In the genomic region with DNA sequence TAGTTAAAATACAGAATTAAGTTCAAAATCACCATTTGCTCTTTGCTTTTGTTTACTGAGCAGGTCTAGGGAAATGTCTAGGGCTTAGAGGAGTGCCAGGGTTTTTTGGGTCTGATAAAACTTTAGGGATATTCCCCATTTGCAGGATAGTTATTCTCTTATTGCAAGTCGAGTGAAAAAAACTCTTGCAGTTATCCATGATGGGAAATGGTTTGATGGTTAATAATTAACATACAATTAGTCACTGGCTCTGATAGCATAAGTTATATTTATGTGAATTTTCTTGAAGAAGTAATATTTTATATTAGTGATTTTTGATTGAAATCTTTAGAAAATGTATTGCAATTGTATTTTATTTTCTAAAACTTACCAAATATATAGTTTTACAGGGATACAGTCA, we compare ENCODE assay signal across 17 cellular contexts. TPM values are rescaled to one million over a fixed set of nuclear protein-coding genes. Genes with fewer than 3 reads are reported as not detected.
DNase-seq lines count a peak whose midpoint lies in the region; ATAC-seq, FAIRE-seq and TF ChIP-seq lines count a peak whose summit lies in the region.
"Had no signal": no experiment of that assay in that cellular context is flagged by ENCODE, and none has a peak within 500 bp of the region (broad histone marks: within the 10 kb centered on the region; RNA-seq: fewer than 3 reads in every experiment).

No MANE protein-coding gene starts in this region.

- WGBS in aorta, 2 donors, result 75 to 83% methylated on average over 1 of the region's 1 CpG

- H3K36me3 ChIP-seq in aorta (ENCODE audit: control insufficient read depth in 1 of 2, insufficient read depth in 2 of 2, low read length in 1 of 2), result no peaks in the 10 kb centered on the region

- CTCF ChIA-PET in Calu3 (lab: Charles Lee), result no interaction called here

- H3K9me3 Mint-ChIP-seq in Calu3 (ENCODE audit: low read depth, unreplicated experiment), result no peaks in the 10 kb centered on the region
- H3K9me3 Mint-ChIP-seq: CD4-positive, alpha-beta memory T cell; H9 had no signal

- no peaks in the 10 kb centered on the region for H3K9me3 ChIP-seq in aorta (ENCODE audit: control insufficient read depth, low read length)

- intact Hi-C loops in aorta (cut with DNase I), result no loop called here
- intact Hi-C loops in Calu3 (cut with micrococcal nuclease; ENCODE audit: unreplicated experiment), result loop anchor here (2.0 to 5.0 kb wide), 2 partner anchors 13 to 38 kb away; no protein-coding TSS in a partner anchor

- peaks cover 0 to 2% of the 10 kb centered on the region in 2 donors for H3K4me1 ChIP-seq in aorta (ENCODE audit: control insufficient read depth in 1 of 2, insufficient read depth in 2 of 2, low read length in 2 of 2)

- peak; percentile 84 for FAIRE-seq in RCC 7860 (lab: Jason Lieb, UNC)
- FAIRE-seq: GM12878, GM18507, HTR-8/SVneo had no signal

- peak; percentile 66 for DNase-seq in ACHN
- DNase-seq in RCC 7860 (ENCODE audit: low spot score), result peak; percentile 47
- peak; percentile 62 for DNase-seq in kidney tubule cell (ENCODE audit: low spot score)
- DNase-seq in renal cortical epithelial cell (ENCODE audit: low read depth), result peak; percentile 85
- no peak for DNase-seq in aorta
- no peak for DNase-seq in Calu3
- DNase-seq: 8988T; C1 segment of cervical spinal cord; CD4-positive, alpha-beta memory T cell; COR-L47; GOT3; H9 had no signal

- BruUV-seq in Calu3 (replicated peaks; lab: Mats Ljungman, UMichigan), result no TSS peak

- no peak overlapping the region for H3K4me3 Mint-ChIP-seq in Calu3 (ENCODE audit: low read depth, unreplicated experiment)
- H3K4me3 Mint-ChIP-seq: B cell, H9 had no signal

- no peak for TF ChIP-seq CTCF in Calu3 (IDR thresholded peaks at IDR 0.05; ENCODE audit: unreplicated experiment)

- H3K4me1 Mint-ChIP-seq in Calu3 (ENCODE audit: low read depth, unreplicated experiment), result peaks cover 63% of the 10 kb centered on the region

- no peak overlapping the region for H3K4me3 ChIP-seq in aorta (ENCODE audit: low read length in 2 of 2)
- H3K4me3 ChIP-seq: GM12878 had no signal

- in situ Hi-C loops in ACHN (cut with HindIII; ENCODE audit: low pct_ligation_motif_present, low pct_unique_long_range_greater_than_20kb, low sequenced_read_pairs), result no loop called here

- H3K27me3 ChIP-seq in aorta (ENCODE audit: control insufficient read depth in 1 of 2, insufficient read depth in 2 of 2, low read length in 1 of 2), result no peaks in the 10 kb centered on the region

- no peak overlapping the region for H3K27ac Mint-ChIP-seq in Calu3 (ENCODE audit: unreplicated experiment)
- H3K27ac Mint-ChIP-seq: B cell; CD4-positive, alpha-beta memory T cell; H9 had no signal

- peaks cover 8% of the 10 kb centered on the region for H3K36me3 Mint-ChIP-seq in Calu3 (ENCODE audit: insufficient read depth, unreplicated experiment)

- ATAC-seq in GM18907 (IDR thresholded peaks at IDR 0.05; ENCODE audit: unreplicated experiment), result no peak
- ATAC-seq in aorta (ENCODE audit: low FRiP score), result no peak

- H3K27ac ChIP-seq in aorta (ENCODE audit: low read depth in 1 of 2, low read length in 2 of 2), result no peak overlapping the region

- H3K27me3 Mint-ChIP-seq in Calu3 (ENCODE audit: unreplicated experiment), result no peaks in the 10 kb centered on the region
- H3K27me3 Mint-ChIP-seq: B cell; CD4-positive, alpha-beta memory T cell had no signal

RNA-seq across cellular contexts. Expression of gene TCF12, which starts 47.2 kb away (rescaled TPM):
- total RNA-seq in renal cortical epithelial cell (34.7 and 87.6 TPM in 2 replicates), aorta (100 to 1,000 TPM; 102 to 158 TPM), Calu3 (2022) (115 and 127 TPM in 2 replicates)
- polyA plus RNA-seq in aorta, result 10 to 100 TPM; 17.8 to 26.7 TPM

Comparison
In these comparisons a context has a peak if more than half of its experiments do, and no peak if none do; other contexts are left out.
1. DNase-seq: peak in ACHN (single experiment), RCC 7860 (single experiment), kidney tubule cell (single experiment) and renal cortical epithelial cell (single experiment); none in aorta (0 of 2) and Calu3 (single experiment).